1 cellular context compared by ENCODE assay signal in genomic region chr4:127870688-127871087, GRCh38.
TF ChIP-seq lines count a peak whose summit lies in the region.

No MANE protein-coding gene starts in this region.

TF ChIP-seq in HCT116, 20 proteins besides CTCF, POLR2A, EP300 and RAD21:
- TF ChIP-seq POLR2AphosphoS5 (IDR thresholded peaks at IDR 0.05; ENCODE audit: low read depth, low read length) (no peak), MAX (IDR thresholded peaks at IDR 0.05) (no peak)
